Comparison of ENCODE assay signal across 1 cellular context in genomic region chr17:20453820-20454434, GRCh38. TPM values are rescaled to one million over a fixed set of nuclear protein-coding genes. Genes with fewer than 3 reads are reported as not detected.
"Had no signal": no experiment of that assay in that cellular context is flagged by ENCODE, and none has a peak within 500 bp of the region (broad histone marks: within the 10 kb centered on the region; RNA-seq: fewer than 3 reads in every experiment).

No MANE protein-coding gene starts in this region.

RNA-seq across cellular contexts. Expression of gene LGALS9B, which starts 13.4 kb away (rescaled TPM):
- total RNA-seq: G401 had no signal
